ENCODE assay signal across 8 cellular contexts in the genomic region with DNA sequence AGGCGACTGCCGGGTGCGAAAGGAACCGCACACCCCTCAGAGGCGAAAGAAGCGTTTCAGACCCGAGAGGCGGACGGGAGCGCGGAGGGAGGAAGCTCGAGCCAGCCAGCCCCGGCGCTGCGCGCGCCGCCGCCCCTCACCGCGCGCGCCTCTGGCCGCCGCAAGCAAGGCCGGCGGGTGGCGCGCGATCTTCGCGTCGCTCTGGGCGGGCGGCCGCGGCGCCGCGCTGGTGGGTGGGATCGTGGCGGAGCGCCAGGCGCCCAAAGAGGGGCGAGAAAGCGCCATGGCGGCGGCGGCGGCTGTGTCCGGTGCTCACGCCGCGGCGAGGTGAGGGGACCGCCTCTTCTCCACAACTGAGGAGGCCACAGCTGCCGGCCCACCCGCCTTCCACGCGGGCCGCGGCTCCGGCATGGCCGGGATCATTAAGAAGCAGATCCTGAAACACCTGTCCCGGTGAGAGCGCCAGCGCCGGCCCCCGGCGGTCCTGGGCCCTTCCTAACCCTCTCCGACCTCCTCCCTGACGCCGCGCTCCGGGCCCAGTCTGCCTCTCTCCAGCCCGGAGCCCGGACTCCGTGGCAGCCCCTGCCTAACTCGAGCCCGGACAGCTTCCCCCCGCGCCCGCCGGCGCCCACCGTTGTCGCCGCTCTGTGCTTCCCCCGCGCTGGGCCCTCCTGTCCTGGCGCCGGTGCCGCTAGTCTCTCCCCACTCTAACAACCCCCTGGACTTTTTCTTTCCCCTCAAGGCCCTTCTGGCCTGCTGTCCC. TPM values are rescaled to one million over a fixed set of nuclear protein-coding genes. Genes with fewer than 3 reads are reported as not detected.
A peak's percentile ranks its signal among the peaks of the same experiment; 100 is the strongest.
DNase-seq lines count a peak whose midpoint lies in the region; ATAC-seq and TF ChIP-seq lines count a peak whose summit lies in the region.

Gene BLTP3A (plus strand): TSS at position 242 of the 763 bp plus-strand sequence. CDS start 168 bp downstream, at position 410.

- peak; percentile 66 for ATAC-seq in GM21717 (IDR thresholded peaks at IDR 0.05; ENCODE audit: unreplicated experiment)

- H2BK12ac ChIP-seq in neuronal stem cell (ENCODE audit: low read length), result no peak within 1 kb of the TSS

- H3K27me3 ChIP-seq in Karpas-422 (ENCODE audit: low read length) (no peaks in the 10 kb centered on the region), neuronal stem cell (ENCODE audit: control insufficient read depth in 3 of 3, insufficient read depth in 3 of 3, low read depth in 1 of 3, low read length in 3 of 3) (no peaks in the 10 kb centered on the region)

- peak within 1 kb of the TSS; percentile 20 for H3K4ac ChIP-seq in neuronal stem cell (ENCODE audit: low read length)

- peak within 1 kb of the TSS; percentile 97 for H2BK5ac ChIP-seq in neuronal stem cell (ENCODE audit: low read length)

- peak within 1 kb of the TSS; percentile 16 for H2BK15ac ChIP-seq in neuronal stem cell (ENCODE audit: low read length)

- H3K4me3 ChIP-seq in Karpas-422 (ENCODE audit: low read length) (peak within 1 kb of the TSS; percentile 80), neuronal stem cell (ENCODE audit: low read length in 2 of 2) (peak within 1 kb of the TSS; percentile 79 to 99)

- peak within 1 kb of the TSS; percentile 69 for H2BK120ac ChIP-seq in neuronal stem cell (ENCODE audit: low read depth, low read length)

- H3K27ac ChIP-seq in Karpas-422 (ENCODE audit: low read length) (peak within 1 kb of the TSS; percentile 59), neuronal stem cell (replicated peaks; ENCODE audit: low read length) (peak within 1 kb of the TSS; percentile 75)

- no CpG with 5 or more reads among the region's 93 CpGs for WGBS in neuronal stem cell (ENCODE audit: extremely low coverage in 2 of 2, insufficient read length in 2 of 2, insufficient replicate concordance in 1 of 2), 2 donors

- peak within 1 kb of the TSS; percentile 34 for H2AK5ac ChIP-seq in neuronal stem cell (ENCODE audit: low read depth, low read length)

- peak within 1 kb of the TSS; percentile 84 for H3K9ac ChIP-seq in Karpas-422 (ENCODE audit: low read length)
- H3K9ac ChIP-seq in neuronal stem cell (ENCODE audit: low read depth, low read length, poor library complexity), result peak within 1 kb of the TSS; percentile 90

- H3K4me2 ChIP-seq in Karpas-422 (ENCODE audit: low read depth, low read length, poor library complexity, severe bottlenecking), result peak within 1 kb of the TSS; percentile 84
- peak within 1 kb of the TSS; percentile 90 for H3K4me2 ChIP-seq in neuronal stem cell (ENCODE audit: insufficient read depth, low read length, poor library complexity, severe bottlenecking)

- peak within 1 kb of the TSS; percentile 43 for H4K8ac ChIP-seq in neuronal stem cell (ENCODE audit: low read depth, low read length)

- peak within 1 kb of the TSS; percentile 48 for H3K14ac ChIP-seq in neuronal stem cell (ENCODE audit: low read length)

- peaks cover 4% of the 10 kb centered on the region for H3K79me1 ChIP-seq in neuronal stem cell (ENCODE audit: low read depth, low read length)

- H3K9me3 ChIP-seq in Karpas-422 (ENCODE audit: low read length), result no peaks in the 10 kb centered on the region; the same call in 1 of the 2 replicates
- no peaks in the 10 kb centered on the region for H3K9me3 ChIP-seq in neuronal stem cell (replicated peaks in 1 of 2; ENCODE audit: control insufficient read depth in 2 of 2, insufficient read depth in 1 of 2, low read depth in 1 of 2, low read length in 2 of 2)

- H2AFZ ChIP-seq in Karpas-422 (ENCODE audit: low read length) (peak within 1 kb of the TSS; percentile 78), neuronal stem cell (ENCODE audit: low read length) (peak within 1 kb of the TSS; percentile 99)

- H3K4me1 ChIP-seq in Karpas-422 (ENCODE audit: low read length) (peaks cover 16% of the 10 kb centered on the region), neuronal stem cell (ENCODE audit: control insufficient read depth in 2 of 2, insufficient read depth in 1 of 2, low read depth in 1 of 2, low read length in 2 of 2) (peaks cover 1 to 3% of the 10 kb centered on the region in 2 donors)

- DNase-seq in DMS79 treated with DMSO at 0.1 percent for 48 hours (lab: John Stamatoyannopoulos, UW) (peak; percentile 83), Karpas-422 (peak; percentile 94), SHP77 (lab: John Stamatoyannopoulos, UW) (peak; percentile 5 to 82), foreskin melanocyte (peak; percentile 24), neuronal stem cell (ENCODE audit: low spot score) (peak; percentile 80)
- peak; percentile 60 for DNase-seq in activated gamma-delta T cell treated with anti-CD3 and anti-CD28 coated beads, Interleukin-2, amount 50 U/mL, for 16 hours (ENCODE audit: low read depth)

- H4K91ac ChIP-seq in neuronal stem cell (ENCODE audit: low read depth, low read length, poor library complexity), result no peak within 1 kb of the TSS

- H3K23ac ChIP-seq in neuronal stem cell (ENCODE audit: low read depth, low read length, poor library complexity), result peak within 1 kb of the TSS; percentile 62

- H3K79me2 ChIP-seq in Karpas-422 (ENCODE audit: low read length), result peaks cover 48% of the 10 kb centered on the region

- TF ChIP-seq CTCF in subcutaneous adipose tissue (IDR thresholded peaks at IDR 0.05; ENCODE audit: low read depth), result no peak

- H3K36me3 ChIP-seq in Karpas-422 (ENCODE audit: insufficient read depth, low read length) (no peaks in the 10 kb centered on the region), neuronal stem cell (replicated peaks in 1 of 2; ENCODE audit: control insufficient read depth in 2 of 2, insufficient read depth in 2 of 2, low read length in 2 of 2) (peaks cover 0 to 8% of the 10 kb centered on the region in 2 donors)

- H3K9me2 ChIP-seq in Karpas-422 (replicated peaks; ENCODE audit: insufficient read depth, low read length), result no peaks in the 10 kb centered on the region

- H4K20me1 ChIP-seq in Karpas-422 (ENCODE audit: insufficient read depth, low read depth, low read length), result no peaks in the 10 kb centered on the region

- H3K18ac ChIP-seq in neuronal stem cell (ENCODE audit: low read length), result peak within 1 kb of the TSS; percentile 97

RNA-seq across cellular contexts. Expression of gene BLTP3A, which starts in this region (rescaled TPM):
- total RNA-seq in Karpas-422 (2014; rRNA removed; shearing (Covaris generic); ENCODE audit: low replicate concordance), result 11.3 and 12.0 TPM in 2 replicates
- 8.2 TPM for polyA plus RNA-seq in neuronal stem cell (2013, experiment 1 of 2)
- 8.4 TPM for polyA plus RNA-seq in neuronal stem cell (2013, experiment 2 of 2)
- total RNA-seq in subcutaneous adipose tissue, result 10 to 100 TPM; 12.1 to 21.7 (median 17.5) TPM

Comparison
In these comparisons a context has a peak if more than half of its experiments do, and no peak if none do; other contexts are left out.
1. Peak in every context shown above with its lines: DNase-seq, ATAC-seq, H3K4me3 ChIP-seq and H3K27ac ChIP-seq.
2. DNase-seq: peak in every context shown above with its lines; median percentile 94 in Karpas-422; 83 in DMS79 treated with DMSO at 0.1 percent for 48 hours; 80 in neuronal stem cell; 60 in activated gamma-delta T cell treated with anti-CD3 and anti-CD28 coated beads, Interleukin-2, amount 50 U/mL, for 16 hours; 44 in SHP77; 24 in foreskin melanocyte.